Comparison of ENCODE assay signal across 1 cellular context in genomic region chr13:46016216-46016615, GRCh38.
A peak's percentile ranks its signal among the peaks of the same experiment; 100 is the strongest.
TF ChIP-seq lines count a peak whose summit lies in the region.

No MANE protein-coding gene starts in this region.

TF ChIP-seq in HepG2, 621 proteins besides CTCF, POLR2A, EP300 and RAD21:
- TF ChIP-seq ZHX1 (CRISPR knock-in tag; IDR thresholded peaks at IDR 0.05; ENCODE audit: low read depth) (no peak), ATF7 (IDR thresholded peaks at IDR 0.05) (peak; percentile 66; the same call in 1 of the 2 replicates), ATF7 (CRISPR knock-in tag; IDR thresholded peaks at IDR 0.05) (no peak)
TF ChIP-seq in HepG2: peak in this region for 1.
